10 cellular contexts compared by ENCODE assay signal in the genomic region with DNA sequence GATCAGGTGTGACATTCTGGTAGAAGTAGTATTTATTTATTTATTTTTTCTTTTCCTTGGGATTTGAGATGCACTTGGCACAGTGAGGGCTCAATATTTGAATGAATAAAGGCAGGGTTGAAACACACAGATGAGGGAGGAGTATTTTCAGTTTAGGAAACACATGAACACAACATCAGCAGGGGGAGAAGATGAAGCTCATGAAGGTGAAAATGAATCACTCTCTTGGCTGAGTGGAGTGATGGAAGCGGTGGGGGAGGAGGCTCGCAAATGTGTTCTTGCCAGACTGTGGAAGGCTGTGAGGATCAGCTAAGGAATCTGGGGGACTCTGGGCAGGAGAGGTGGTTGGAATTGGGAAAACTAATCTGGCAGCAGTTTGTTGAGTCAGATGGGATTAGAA. TPM values are rescaled to one million over a fixed set of nuclear protein-coding genes. Genes with fewer than 3 reads are reported as not detected.
DNase-seq lines count a peak whose midpoint lies in the region; ATAC-seq, FAIRE-seq and TF ChIP-seq lines count a peak whose summit lies in the region.
"Had no signal": no experiment of that assay in that cellular context is flagged by ENCODE, and none has a peak within 500 bp of the region (broad histone marks: within the 10 kb centered on the region; RNA-seq: fewer than 3 reads in every experiment).

No MANE protein-coding gene starts in this region.

- TF ChIP-seq CTCF in WTC11 (IDR thresholded peaks at IDR 0.05) (no peak), kidney (IDR thresholded peaks at IDR 0.05; ENCODE audit: borderline replicate concordance, extremely low read depth, insufficient read depth) (no peak)

- no peaks in the 10 kb centered on the region for H3K36me3 ChIP-seq in kidney (ENCODE audit: control insufficient read depth in 1 of 2, insufficient read depth in 2 of 2, low read length in 2 of 2)

- H3K4me3 Mint-ChIP-seq in WTC11: no peak overlapping the region

- H3K9me3 Mint-ChIP-seq in WTC11: no peaks in the 10 kb centered on the region

- POLR2A ChIA-PET in WTC11 (lab: Charles Lee): no interaction called here

- DNase-seq in H54 (ENCODE audit: insufficient read length, low spot score) (peak; percentile 9), WTC11 (ENCODE audit: low spot score) (no peak), left ventricle myocardium superior (no peak), skeletal muscle cell (ENCODE audit: low read depth) (peak; percentile 65), germinal center (ENCODE audit: low spot score) (no peak), kidney (no peak)
- DNase-seq: DMS79 treated with DMSO at 0.1 percent for 48 hours, SIG-M5 had no signal

- no peak for ATAC-seq in WTC11
- ATAC-seq in left ventricle myocardium superior: peak; percentile 51
- no peak for ATAC-seq in HG03439 (IDR thresholded peaks at IDR 0.05; ENCODE audit: unreplicated experiment)
- ATAC-seq in HG03196 (IDR thresholded peaks at IDR 0.05; ENCODE audit: unreplicated experiment): no peak

- peaks cover 2 to 3% of the 10 kb centered on the region in 2 donors for H3K4me1 ChIP-seq in kidney (ENCODE audit: control insufficient read depth in 1 of 2, insufficient read depth in 1 of 2, low read depth in 1 of 2, low read length in 2 of 2)

- 0 out of 2 replicates have a peak overlapping the region, but pooled peaks have one; percentile 5 for H3K27ac Mint-ChIP-seq in WTC11

- H3K4me1 Mint-ChIP-seq in WTC11: peaks cover 20% of the 10 kb centered on the region

- no peaks in the 10 kb centered on the region for H3K9me3 ChIP-seq in kidney (ENCODE audit: control insufficient read depth in 1 of 2, low read length in 2 of 2)

- CTCF ChIA-PET in WTC11 (lab: Charles Lee): interaction anchor here (0.6 to 2.6 kb wide), 2 partner anchors 80 to 1544 kb away, joined by 3 to 12 read pairs; no protein-coding TSS in a partner anchor

- no peak for TF ChIP-seq POLR2A in H54 (IDR thresholded peaks at IDR 0.05; ENCODE audit: low read depth, low read length)

- H3K27me3 Mint-ChIP-seq in WTC11 (ENCODE audit: low read depth): no peaks in the 10 kb centered on the region

- intact Hi-C loops in left ventricle myocardium superior (cut with micrococcal nuclease): no loop called here
- intact Hi-C loops in kidney (cut with DNase I): no loop called here

- no peak overlapping the region for H3K9ac ChIP-seq in kidney (ENCODE audit: low read length in 2 of 2)

- no peaks in the 10 kb centered on the region for H3K36me3 Mint-ChIP-seq in WTC11

- FAIRE-seq in H54 (lab: Jason Lieb, UNC) (peak; percentile 84), kidney (lab: Jason Lieb, UNC) (no peak)

- no peak overlapping the region for H3K4me3 ChIP-seq in skeletal muscle cell (ENCODE audit: low read depth, low read length)
- H3K4me3 ChIP-seq in kidney (ENCODE audit: low read length in 2 of 2): no peak overlapping the region

- H3K27ac ChIP-seq in kidney (ENCODE audit: low read depth in 2 of 2, low read length in 2 of 2): no peak overlapping the region

TF ChIP-seq in WTC11, 78 proteins besides CTCF, POLR2A, EP300 and RAD21:
- TF ChIP-seq ZNF416 (CRISPR knock-in tag; IDR thresholded peaks at IDR 0.05) (no peak), TEAD1 (CRISPR knock-in tag; IDR thresholded peaks at IDR 0.05) (no peak), ZNF317 (CRISPR knock-in tag; IDR thresholded peaks at IDR 0.05; ENCODE audit: borderline replicate concordance, low read depth) (no peak), ZNF671 (CRISPR knock-in tag; IDR thresholded peaks at IDR 0.05) (no peak), NR3C1 (CRISPR knock-in tag; conservative IDR thresholded peaks at IDR 0.05; ENCODE audit: low read depth) (no peak), SOX15 (CRISPR knock-in tag; IDR thresholded peaks at IDR 0.05) (no peak)
- TF ChIP-seq, protein P1, sequence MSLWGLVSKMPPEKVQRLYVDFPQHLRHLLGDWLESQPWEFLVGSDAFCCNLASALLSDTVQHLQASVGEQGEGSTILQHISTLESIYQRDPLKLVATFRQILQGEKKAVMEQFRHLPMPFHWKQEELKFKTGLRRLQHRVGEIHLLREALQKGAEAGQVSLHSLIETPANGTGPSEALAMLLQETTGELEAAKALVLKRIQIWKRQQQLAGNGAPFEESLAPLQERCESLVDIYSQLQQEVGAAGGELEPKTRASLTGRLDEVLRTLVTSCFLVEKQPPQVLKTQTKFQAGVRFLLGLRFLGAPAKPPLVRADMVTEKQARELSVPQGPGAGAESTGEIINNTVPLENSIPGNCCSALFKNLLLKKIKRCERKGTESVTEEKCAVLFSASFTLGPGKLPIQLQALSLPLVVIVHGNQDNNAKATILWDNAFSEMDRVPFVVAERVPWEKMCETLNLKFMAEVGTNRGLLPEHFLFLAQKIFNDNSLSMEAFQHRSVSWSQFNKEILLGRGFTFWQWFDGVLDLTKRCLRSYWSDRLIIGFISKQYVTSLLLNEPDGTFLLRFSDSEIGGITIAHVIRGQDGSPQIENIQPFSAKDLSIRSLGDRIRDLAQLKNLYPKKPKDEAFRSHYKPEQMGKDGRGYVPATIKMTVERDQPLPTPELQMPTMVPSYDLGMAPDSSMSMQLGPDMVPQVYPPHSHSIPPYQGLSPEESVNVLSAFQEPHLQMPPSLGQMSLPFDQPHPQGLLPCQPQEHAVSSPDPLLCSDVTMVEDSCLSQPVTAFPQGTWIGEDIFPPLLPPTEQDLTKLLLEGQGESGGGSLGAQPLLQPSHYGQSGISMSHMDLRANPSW (CRISPR knock-in tag; conservative IDR thresholded peaks at IDR 0.05; ENCODE audit: low read depth): no peak
- TF ChIP-seq, protein P2, sequence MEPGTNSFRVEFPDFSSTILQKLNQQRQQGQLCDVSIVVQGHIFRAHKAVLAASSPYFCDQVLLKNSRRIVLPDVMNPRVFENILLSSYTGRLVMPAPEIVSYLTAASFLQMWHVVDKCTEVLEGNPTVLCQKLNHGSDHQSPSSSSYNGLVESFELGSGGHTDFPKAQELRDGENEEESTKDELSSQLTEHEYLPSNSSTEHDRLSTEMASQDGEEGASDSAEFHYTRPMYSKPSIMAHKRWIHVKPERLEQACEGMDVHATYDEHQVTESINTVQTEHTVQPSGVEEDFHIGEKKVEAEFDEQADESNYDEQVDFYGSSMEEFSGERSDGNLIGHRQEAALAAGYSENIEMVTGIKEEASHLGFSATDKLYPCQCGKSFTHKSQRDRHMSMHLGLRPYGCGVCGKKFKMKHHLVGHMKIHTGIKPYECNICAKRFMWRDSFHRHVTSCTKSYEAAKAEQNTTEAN (CRISPR knock-in tag; IDR thresholded peaks at IDR 0.05): no peak

RNA-seq across cellular contexts. Expression of gene ARHGAP10, which starts 55.3 kb away (rescaled TPM):
- 7.1 to 9.6 TPM (median 8.0 TPM) in 3 replicates for total RNA-seq in WTC11 (2021)
- total RNA-seq in left ventricle myocardium superior: 69.2 TPM
- total RNA-seq in kidney: 20.3 TPM
- polyA plus RNA-seq in kidney (ENCODE audit: insufficient read depth, low read depth, low replicate concordance): 13.4 TPM

Comparison
In these comparisons a context has a peak if more than half of its experiments do, and no peak if none do; other contexts are left out.
1. DNase-seq: peak in H54 (single experiment) and skeletal muscle cell (single experiment); none in WTC11 (single experiment), left ventricle myocardium superior (single experiment), germinal center (single experiment) and kidney (single experiment).